ENCODE assay signal across 8 cellular contexts in genomic region chr2:177392373-177393246, GRCh38. TPM values are rescaled to one million over a fixed set of nuclear protein-coding genes. Genes with fewer than 3 reads are reported as not detected.
A peak's percentile ranks its signal among the peaks of the same experiment; 100 is the strongest.
DNase-seq lines count a peak whose midpoint lies in the region; ATAC-seq and TF ChIP-seq lines count a peak whose summit lies in the region.

TSS of gene AGPS (plus strand) at chr2:177392773. CDS start at chr2:177392790, 17 bp downstream.

- H3K36me3 Mint-ChIP-seq in neural progenitor cell = peaks cover 10% of the 10 kb centered on the region

- H4K20me1 ChIP-seq in neural progenitor cell (ENCODE audit: low read depth) = peaks cover 7% of the 10 kb centered on the region

- H3K4me2 ChIP-seq in neural progenitor cell = peak within 1 kb of the TSS; percentile 90

- H3F3A ChIP-seq in neural progenitor cell (ENCODE audit: low read depth) = no peaks in the 10 kb centered on the region

- peak within 1 kb of the TSS; percentile 95 for H3K4me3 Mint-ChIP-seq in neural progenitor cell

- no peaks in the 10 kb centered on the region for H3K27me3 ChIP-seq in neural progenitor cell

- H3K4me1 ChIP-seq in neural progenitor cell = peaks cover 20% of the 10 kb centered on the region

- peaks cover 24% of the 10 kb centered on the region for H3K4me1 Mint-ChIP-seq in neural progenitor cell

- peak within 1 kb of the TSS; percentile 35 for H3K9ac ChIP-seq in neural progenitor cell

- H3K36me3 ChIP-seq in neural progenitor cell = no peaks in the 10 kb centered on the region

- H3K4me3 ChIP-seq in foreskin fibroblast (ENCODE audit: low read depth in 1 of 2, low read length in 2 of 2) = peak within 1 kb of the TSS; percentile 70 to 75
- H3K4me3 ChIP-seq in neural progenitor cell = peak within 1 kb of the TSS; percentile 67

- H3K79me2 ChIP-seq in neural progenitor cell (ENCODE audit: low read depth) = peaks cover 56% of the 10 kb centered on the region

- H3K27ac Mint-ChIP-seq in neural progenitor cell = peak within 1 kb of the TSS; percentile 87

- TF ChIP-seq CTCF in foreskin fibroblast (IDR thresholded peaks at IDR 0.05; ENCODE audit: low read depth, low read length) (no peak), neural progenitor cell (IDR thresholded peaks at IDR 0.05) (peak; percentile 12)

- peak within 1 kb of the TSS; percentile 85 for H2AFZ ChIP-seq in neural progenitor cell (replicated peaks)

- no peaks in the 10 kb centered on the region for H3K9me3 ChIP-seq in neural progenitor cell (ENCODE audit: low read depth)

- no peaks in the 10 kb centered on the region for H3K9me3 Mint-ChIP-seq in neural progenitor cell

- ATAC-seq in GM21528 (IDR thresholded peaks at IDR 0.05; ENCODE audit: low FRiP score, unreplicated experiment) = peak; percentile 90

- DNase-seq in DMS53 (lab: John Stamatoyannopoulos, UW) (peak; percentile 94), HuH-7.5 (ENCODE audit: low spot score) (peak; percentile 69), RPMI7951 (ENCODE audit: low read depth) (peak; percentile 74), foreskin fibroblast (peak; percentile 56 to 88), neural progenitor cell (ENCODE audit: low spot score) (peak; percentile 85), stromal cell of bone marrow (ENCODE audit: low read depth) (peak; percentile 25)
- DNase-seq in activated T-helper 9 cell treated with anti-CD3 and anti-CD28 coated beads, Interleukin-2, amount 50 U/mL, for 16 hours (ENCODE audit: low read depth) = peak; percentile 66

- no peaks in the 10 kb centered on the region for H3K27me3 Mint-ChIP-seq in neural progenitor cell (ENCODE audit: insufficient read depth, low read depth)

- no peak within 1 kb of the TSS for H3K27ac ChIP-seq in neural progenitor cell

RNA-seq across cellular contexts. Expression of gene AGPS, which starts in this region (rescaled TPM):
- total RNA-seq in RPMI7951 (2014; rRNA removed; shearing (Covaris generic)) = 41.2 and 43.7 TPM in 2 replicates
- total RNA-seq in neural progenitor cell (ENCODE audit: low replicate concordance) = 49.6 and 63.5 TPM in 2 replicates

Comparison
In these comparisons a context has a peak if more than half of its experiments do, and no peak if none do; other contexts are left out.
1. DNase-seq: peak in every context shown above with its lines; median percentile 94 in DMS53; 85 in neural progenitor cell; 74 in RPMI7951; 72 in foreskin fibroblast; 69 in HuH-7.5; 66 in activated T-helper 9 cell treated with anti-CD3 and anti-CD28 coated beads, Interleukin-2, amount 50 U/mL, for 16 hours; 25 in stromal cell of bone marrow.